ENCODE assay signal across 8 cellular contexts in the genomic region with DNA sequence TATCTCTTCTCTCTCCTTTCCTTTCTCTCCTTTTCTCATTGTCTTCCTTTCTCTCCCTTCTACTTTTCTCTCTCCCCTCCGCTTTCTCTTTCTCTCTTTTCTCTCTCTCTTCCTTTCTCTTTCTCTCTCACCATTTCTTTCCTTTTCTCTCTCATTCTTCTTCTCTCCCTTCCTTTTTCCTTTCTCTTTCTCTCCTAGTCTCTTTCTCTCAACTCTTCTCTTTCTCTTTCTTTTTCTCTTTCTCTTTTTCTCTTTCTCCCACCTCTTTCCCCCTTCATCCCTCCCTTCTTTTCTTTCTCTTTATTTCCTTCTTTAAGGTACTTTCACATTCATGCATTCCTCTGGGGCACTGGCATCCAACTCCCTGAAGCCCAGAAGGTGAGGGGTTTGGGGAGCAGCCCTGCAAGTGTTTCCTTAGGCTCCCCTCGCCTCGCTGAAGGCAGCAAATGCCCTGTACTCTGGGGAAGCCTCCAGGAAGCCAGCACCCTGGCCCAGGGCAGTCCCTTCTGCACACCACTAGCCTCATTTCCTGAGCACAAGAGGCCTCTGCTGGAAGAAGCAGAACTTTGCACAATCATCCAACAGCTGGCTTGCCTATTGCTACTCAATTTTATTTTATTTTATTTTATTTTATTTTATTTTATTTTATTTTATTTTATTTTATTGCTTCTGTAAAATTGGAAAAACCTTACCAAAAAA.
DNase-seq lines count a peak whose midpoint lies in the region; ATAC-seq and TF ChIP-seq lines count a peak whose summit lies in the region.

No MANE protein-coding gene starts in this region.

- H3F3A ChIP-seq in OCI-LY1 (ENCODE audit: insufficient read depth, low read length) = no peaks in the 10 kb centered on the region

- H3K9me3 ChIP-seq in OCI-LY1 (ENCODE audit: low read length) (no peaks in the 10 kb centered on the region), heart right ventricle (no peaks in the 10 kb centered on the region)

- H3K79me2 ChIP-seq in OCI-LY1 (ENCODE audit: insufficient read depth, low read length) = no peaks in the 10 kb centered on the region

- peak; percentile 37 for DNase-seq in AG08396 (ENCODE audit: low spot score)
- DNase-seq in activated effector memory CD4-positive, alpha-beta T cell treated with Interleukin-2 at 50 U/mL for 16 hours = peak; percentile 53
- DNase-seq in heart right ventricle = no peak
- DNase-seq in stimulated activated CD4-positive, alpha-beta T cell treated with anti-CD3 and anti-CD28 coated beads, TNF-alpha, amount 100 ng/mL, for 1 hour (ENCODE audit: low read depth in 3 of 3, low spot score in 1 of 3) = peak; percentile 33 to 35 (median 35)
- DNase-seq in RWPE1 (ENCODE audit: low spot score) = no peak

- no peaks in the 10 kb centered on the region for H3K9me2 ChIP-seq in OCI-LY1 (ENCODE audit: low read depth, low read length)

- ATAC-seq in GM18858 (IDR thresholded peaks at IDR 0.05; ENCODE audit: unreplicated experiment) = peak; percentile 91
- ATAC-seq in HG02943 (IDR thresholded peaks at IDR 0.05; ENCODE audit: low read depth, unreplicated experiment) = peak; percentile 79
- ATAC-seq in heart right ventricle = peak in 7 of 8 donors; percentile 36 to 89 (median 69)

- H3K4me2 ChIP-seq in OCI-LY1 (ENCODE audit: low read length) = no peak overlapping the region

- H3K27me3 ChIP-seq in OCI-LY1 (ENCODE audit: insufficient read depth, low read length) (no peaks in the 10 kb centered on the region), heart right ventricle (no peaks in the 10 kb centered on the region)

- H2AFZ ChIP-seq in OCI-LY1 (ENCODE audit: low read length) = no peak overlapping the region

- POLR2A ChIA-PET in RWPE1 (lab: Yijun Ruan, JAX; ENCODE audit: low non-redundant PET) = no interaction called here

- H3K9ac ChIP-seq in OCI-LY1 (ENCODE audit: low read length) = no peak overlapping the region

- H3K27ac ChIP-seq in OCI-LY1 (ENCODE audit: low read depth, low read length, poor library complexity, severe bottlenecking) = no peak overlapping the region
- peak overlapping the region in 1 of 10 donors; percentile 56 for H3K27ac ChIP-seq in heart right ventricle
- no peak overlapping the region for H3K27ac ChIP-seq in RWPE1

- H3K4me1 ChIP-seq in OCI-LY1 (ENCODE audit: insufficient read depth, low read length, severe bottlenecking) (peaks cover 3% of the 10 kb centered on the region), heart right ventricle (peaks cover 0 to 19% (median 4%) of the 10 kb centered on the region in 9 donors)

- H3K4me3 ChIP-seq in OCI-LY1 (ENCODE audit: low read depth, low read length, poor library complexity, severe bottlenecking) = no peak overlapping the region
- no peak overlapping the region for H3K4me3 ChIP-seq in heart right ventricle

- TF ChIP-seq CTCF in OCI-LY1 (IDR thresholded peaks at IDR 0.05; ENCODE audit: low read length) = peak; percentile 34; the same call in 1 of the 2 replicates
- TF ChIP-seq CTCF in heart right ventricle (IDR thresholded peaks at IDR 0.05) = peak in 8 of 9 donors; percentile 11 to 58 (median 46)
- TF ChIP-seq CTCF in RWPE1 (conservative IDR thresholded peaks at IDR 0.05; ENCODE audit: low read depth) = no peak

- intact Hi-C loops in heart right ventricle (cut with DNase I) = loop anchor here in 7 of 10 donors (1.0 to 10.0 kb wide), 4 partner anchors 175 to 469 kb away; a partner anchor contains a TSS

- CTCF ChIA-PET in RWPE1 (lab: Yijun Ruan, JAX) = interaction anchor here (0.5 kb wide), 1 partner anchor 233 kb away, joined by 3 read pairs; no protein-coding TSS in a partner anchor

- H3K36me3 ChIP-seq in OCI-LY1 (ENCODE audit: insufficient read depth, low read length) = no peaks in the 10 kb centered on the region
- peaks cover 0 to 5% (median 0%) of the 10 kb centered on the region in 9 donors for H3K36me3 ChIP-seq in heart right ventricle

- WGBS in heart right ventricle, 2 donors = 52 to 65% methylated on average over 3 of the region's 3 CpGs

- H4K20me1 ChIP-seq in OCI-LY1 (ENCODE audit: insufficient read depth, low read length) = no peaks in the 10 kb centered on the region

Comparison
In these comparisons a context has a peak if more than half of its experiments do, and no peak if none do; other contexts are left out.
1. DNase-seq: peak in AG08396 (single experiment), activated effector memory CD4-positive, alpha-beta T cell treated with Interleukin-2 at 50 U/mL for 16 hours (single experiment) and stimulated activated CD4-positive, alpha-beta T cell treated with anti-CD3 and anti-CD28 coated beads, TNF-alpha, amount 100 ng/mL, for 1 hour (3 of 3); none in heart right ventricle (0 of 2) and RWPE1 (single experiment).
2. Peak in every context shown above with its lines, with median percentiles within 50 percentile points of each other: ATAC-seq.